ENCODE assay signal across 22 cellular contexts in the genomic region with DNA sequence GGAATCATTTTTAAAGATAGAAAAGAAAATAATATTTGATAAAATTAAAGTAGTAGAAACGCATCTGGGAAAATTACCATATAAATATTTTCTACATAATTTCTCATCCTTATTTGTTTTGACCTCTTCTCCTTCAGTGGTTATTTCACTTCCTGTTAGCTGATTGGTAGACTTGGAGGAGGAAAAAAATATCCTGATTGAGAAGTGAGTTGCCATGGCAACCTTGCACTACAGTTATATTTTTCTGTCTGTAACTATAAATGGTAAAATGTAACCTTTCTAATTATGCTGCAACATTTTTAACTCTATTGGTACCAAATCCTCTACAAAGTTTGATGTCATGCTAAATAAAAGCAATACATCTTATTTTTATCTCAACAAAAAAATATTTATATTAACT. TPM values are rescaled to one million over a fixed set of nuclear protein-coding genes. Genes with fewer than 3 reads are reported as not detected.
"Had no signal": no experiment of that assay in that cellular context is flagged by ENCODE, and none has a peak within 500 bp of the region (broad histone marks: within the 10 kb centered on the region; RNA-seq: fewer than 3 reads in every experiment).

No MANE protein-coding gene starts in this region.

- DNase-seq: activated CD4-positive, alpha-beta T cell treated with anti-CD3 and anti-CD28 coated beads, Interleukin-2, amount 50 U/mL, for 1 hour; activated CD4-positive, CD25-positive, alpha-beta regulatory T cell treated with anti-CD3 and anti-CD28 coated beads, Interleukin-2, amount 50 U/mL, for 72 hours; activated CD8-positive, alpha-beta memory T cell treated with anti-CD3 and anti-CD28 coated beads, Interleukin-2, amount 50 U/mL, for 4 hours; activated naive CD4-positive, alpha-beta T cell treated with anti-CD3 and anti-CD28 coated beads, Interleukin-2, amount 50 U/mL, for 16 hours; activated T-cell treated with anti-CD3 and anti-CD28 coated beads, Interleukin-2, amount 50 U/mL, for 4 hours; aorta; brain microvascular endothelial cell; central memory CD4-positive, alpha-beta T cell; cortex of kidney; gastrocnemius medialis; left lung; mammary epithelial cell; right cardiac atrium; stimulated activated naive CD8-positive, alpha-beta T cell treated with anti-CD3 and anti-CD28 coated beads, Interleukin-15, amount 100 ng/mL, for 72 hours; trophoblast cell had no signal

- H3K27ac ChIP-seq: brain microvascular endothelial cell, gastrocnemius medialis, left lung, skin epidermis, vagina, VCaP had no signal

- H3K27me3 ChIP-seq: brain microvascular endothelial cell, gastrocnemius medialis, left lung, vagina had no signal

- H3K4me1 ChIP-seq: gastrocnemius medialis, left lung, vagina had no signal

- H3K4me3 ChIP-seq: gastrocnemius medialis, left lung, skin epidermis, vagina had no signal

- ATAC-seq: activated T-cell treated with anti-CD3 and anti-CD28 coated beads, Interleukin-2, amount 50 U/mL, for 4 hours; esophagus mucosa; gastrocnemius medialis; left lung; right cardiac atrium; stimulated activated naive CD8-positive, alpha-beta T cell treated with anti-CD3 and anti-CD28 coated beads, Interleukin-15, amount 100 ng/mL, for 72 hours had no signal

- H3K9me3 ChIP-seq: gastrocnemius medialis, left lung, vagina had no signal

- H3K36me3 ChIP-seq: brain microvascular endothelial cell, gastrocnemius medialis, left lung, vagina had no signal

RNA-seq across cellular contexts. Expression of a gene that starts 45.2 kb away (rescaled TPM):
- total RNA-seq: activated T-cell treated with anti-CD3 and anti-CD28 coated beads, Interleukin-2, amount 50 U/mL, for 4 hours; aorta; gastrocnemius medialis; mononuclear cell; neural crest cell; posterior vena cava; right cardiac atrium had no signal
